Comparison of ENCODE assay signal across 11 cellular contexts in the genomic region with DNA sequence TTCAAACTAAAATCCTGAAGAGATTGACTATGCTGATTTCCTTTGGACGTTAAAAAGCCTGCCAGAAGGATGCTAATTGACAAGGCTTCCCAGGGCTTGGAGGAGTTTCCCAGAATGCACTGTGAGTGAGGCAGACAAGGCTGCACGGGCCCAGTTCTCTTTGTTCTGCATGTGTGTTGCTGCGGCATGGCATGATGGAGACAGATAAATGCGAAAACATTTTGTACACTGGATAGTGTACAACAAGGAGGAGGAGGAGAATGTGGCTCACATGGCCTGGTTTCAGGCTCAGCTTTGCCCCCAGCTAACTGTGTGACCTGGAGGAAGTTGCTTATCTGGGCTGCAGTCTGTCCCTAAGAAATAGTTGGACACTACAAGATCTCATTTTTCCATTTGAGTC.
"Had no signal": no experiment of that assay in that cellular context is flagged by ENCODE, and none has a peak within 500 bp of the region (broad histone marks: within the 10 kb centered on the region; RNA-seq: fewer than 3 reads in every experiment).

No MANE protein-coding gene starts in this region.

- H3K9me3 Mint-ChIP-seq: activated CD4-positive, alpha-beta T cell treated with anti-CD3 and anti-CD28 coated beads, Interleukin-2, amount 10 ng/mL, durations not matched to agents 24 days and 14 days; activated T-helper 1 cell treated with anti-CD3 and anti-CD28 coated beads, Interleukin-12 subunit alpha, Interleukin-12 subunit beta, Interleukin-2, Interleukin-4 antibody, amounts not matched to agents 30 ng/mL and 10 ng/mL and 1 ng/mL, durations not matched to agents 14 hours and 24 hours and 36 hours; WTC11 had no signal

- H3K27ac Mint-ChIP-seq: activated CD4-positive, alpha-beta T cell treated with anti-CD3 and anti-CD28 coated beads, Interleukin-2, amount 10 ng/mL, durations not matched to agents 24 days and 14 days; activated T-helper 1 cell treated with anti-CD3 and anti-CD28 coated beads, Interleukin-12 subunit alpha, Interleukin-12 subunit beta, Interleukin-2, Interleukin-4 antibody, amounts not matched to agents 30 ng/mL and 10 ng/mL and 1 ng/mL, durations not matched to agents 14 hours and 24 hours and 36 hours; stimulated activated naive B cell treated with anti-CD40 and anti-IgM and Interleukin-4, amounts not matched to agents 10 μg/mL and 1 μg/mL and 100 μg/mL, for 72 hours had no signal

- H3K27ac ChIP-seq: left lung, transverse colon had no signal

- DNase-seq: activated CD4-positive, alpha-beta T cell treated with anti-CD3 and anti-CD28 coated beads, Interleukin-2, amount 10 ng/mL, durations not matched to agents 24 days and 14 days; activated naive CD4-positive, alpha-beta T cell; aorta; effector CD8-positive, alpha-beta T cell; left lung; stimulated activated CD4-positive, alpha-beta T cell treated with anti-CD3 and anti-CD28 coated beads, Interleukin-2, amount 100 ng/mL, for 24 hours; stimulated activated naive B cell treated with anti-CD40 and anti-IgM and Interleukin-4, amounts not matched to agents 10 μg/mL and 1 μg/mL and 100 μg/mL, for 72 hours; T-helper 9 cell; transverse colon had no signal

- H3K4me1 Mint-ChIP-seq: activated CD4-positive, alpha-beta T cell treated with anti-CD3 and anti-CD28 coated beads, Interleukin-2, amount 10 ng/mL, durations not matched to agents 24 days and 14 days had no signal

- H3K4me3 Mint-ChIP-seq: activated CD4-positive, alpha-beta T cell treated with anti-CD3 and anti-CD28 coated beads, Interleukin-2, amount 10 ng/mL, durations not matched to agents 24 days and 14 days; activated T-helper 1 cell treated with anti-CD3 and anti-CD28 coated beads, Interleukin-12 subunit alpha, Interleukin-12 subunit beta, Interleukin-2, Interleukin-4 antibody, amounts not matched to agents 30 ng/mL and 10 ng/mL and 1 ng/mL, durations not matched to agents 14 hours and 24 hours and 36 hours; stimulated activated naive B cell treated with anti-CD40 and anti-IgM and Interleukin-4, amounts not matched to agents 10 μg/mL and 1 μg/mL and 100 μg/mL, for 72 hours; WTC11 had no signal

- H3K27me3 ChIP-seq: left lung, transverse colon had no signal

- H3K36me3 ChIP-seq: left lung, transverse colon had no signal

- H3K4me3 ChIP-seq: left lung, transverse colon had no signal

- H3K36me3 Mint-ChIP-seq: stimulated activated naive B cell treated with anti-CD40 and anti-IgM and Interleukin-4, amounts not matched to agents 10 μg/mL and 1 μg/mL and 100 μg/mL, for 72 hours; WTC11 had no signal

- H3K9me3 ChIP-seq: left lung, transverse colon had no signal

- H3K4me1 ChIP-seq: left lung, transverse colon had no signal

- ATAC-seq: stimulated activated naive B cell treated with anti-CD40 and anti-IgM and Interleukin-4, amounts not matched to agents 10 μg/mL and 1 μg/mL and 100 μg/mL, for 72 hours had no signal
